In the genomic region with DNA sequence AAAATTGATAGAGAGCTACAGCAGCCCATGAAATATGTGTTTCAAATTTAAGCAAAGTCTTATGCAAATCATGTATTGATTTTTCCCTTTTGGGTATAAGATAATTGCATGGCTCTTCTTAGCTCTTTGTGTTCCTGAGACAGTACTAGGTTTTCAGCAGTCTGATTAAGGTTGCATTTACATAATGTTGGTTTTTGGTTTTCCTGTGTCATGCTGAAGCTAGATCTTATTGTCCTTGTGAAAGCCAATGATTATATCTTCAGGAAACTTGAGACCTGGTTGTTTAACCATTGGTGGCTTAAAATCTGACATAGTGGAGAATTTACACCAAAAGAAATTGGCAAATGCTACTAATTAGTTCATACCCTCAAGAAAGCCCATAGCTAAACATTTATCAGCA, we compare ENCODE assay signal across 21 cellular contexts.
DNase-seq lines count a peak whose midpoint lies in the region; ATAC-seq and TF ChIP-seq lines count a peak whose summit lies in the region.
"Had no signal": no experiment of that assay in that cellular context is flagged by ENCODE, and none has a peak within 500 bp of the region (broad histone marks: within the 10 kb centered on the region; RNA-seq: fewer than 3 reads in every experiment).

No MANE protein-coding gene starts in this region.

- H3K36me3 ChIP-seq in esophagus squamous epithelium (no peaks in the 10 kb centered on the region), left ventricle myocardium inferior (no peaks in the 10 kb centered on the region)
- H3K36me3 ChIP-seq: MG63 had no signal

- no peak overlapping the region for H3K27ac ChIP-seq in esophagus squamous epithelium
- no peak overlapping the region for H3K27ac ChIP-seq in left ventricle myocardium inferior (replicated peaks)
- H3K27ac ChIP-seq: GM23248 had no signal

- peaks cover 0 to 7% of the 10 kb centered on the region in 2 donors for H3K9me3 Mint-ChIP-seq in natural killer cell
- no peaks in the 10 kb centered on the region for H3K9me3 Mint-ChIP-seq in natural killer cell treated with Interleukin-12 subunit alpha and Interleukin-12 subunit beta and Interleukin-15 and Interleukin-18, amount 100 ng/mL, for 72 hours
- peaks cover 0 to 13% (median 5%) of the 10 kb centered on the region in 6 donors for H3K9me3 Mint-ChIP-seq in immature natural killer cell

- H3K4me3 Mint-ChIP-seq in natural killer cell, result peak overlapping the region; percentile 47
- no peak overlapping the region for H3K4me3 Mint-ChIP-seq in natural killer cell treated with Interleukin-12 subunit alpha and Interleukin-12 subunit beta and Interleukin-15 and Interleukin-18, amount 100 ng/mL, for 72 hours
- peak overlapping the region; percentile 46 to 75 (median 63) for H3K4me3 Mint-ChIP-seq in immature natural killer cell
- H3K4me3 Mint-ChIP-seq: CD4-positive, CD25-positive, alpha-beta regulatory T cell; H9 had no signal

- H3K27ac Mint-ChIP-seq in natural killer cell, result no peak overlapping the region
- no peak overlapping the region for H3K27ac Mint-ChIP-seq in natural killer cell treated with Interleukin-12 subunit alpha and Interleukin-12 subunit beta and Interleukin-15 and Interleukin-18, amount 100 ng/mL, for 72 hours
- no peak overlapping the region for H3K27ac Mint-ChIP-seq in immature natural killer cell
- H3K27ac Mint-ChIP-seq: CD4-positive, CD25-positive, alpha-beta regulatory T cell; H9 had no signal

- H3K4me1 Mint-ChIP-seq in natural killer cell (peaks cover 21 to 33% of the 10 kb centered on the region in 2 donors), immature natural killer cell (peaks cover 18 to 22% of the 10 kb centered on the region in 2 donors)
- peaks cover 0 to 5% of the 10 kb centered on the region in 2 donors for H3K4me1 Mint-ChIP-seq in natural killer cell treated with Interleukin-12 subunit alpha and Interleukin-12 subunit beta and Interleukin-15 and Interleukin-18, amount 100 ng/mL, for 72 hours (ENCODE audit: low read depth in 2 of 2)
- H3K4me1 Mint-ChIP-seq: CD4-positive, CD25-positive, alpha-beta regulatory T cell had no signal

- no peak for DNase-seq in natural killer cell
- DNase-seq in natural killer cell treated with Interleukin-12 subunit alpha and Interleukin-12 subunit beta and Interleukin-15 and Interleukin-18, amount 100 ng/mL, for 72 hours (ENCODE audit: low spot score), result no peak
- peak; percentile 70 for DNase-seq in NCI-H1436 (lab: John Stamatoyannopoulos, UW)
- DNase-seq in NCI-H748 treated with DMSO at 0.1 percent for 48 hours (lab: John Stamatoyannopoulos, UW), result peak; percentile 1
- peak; percentile 12 to 53 (median 19) for DNase-seq in immature natural killer cell
- no peak for DNase-seq in esophagus squamous epithelium (lab: John Stamatoyannopoulos, UW)
- DNase-seq in left ventricle myocardium inferior, result no peak
- DNase-seq: 8988T; CD4-positive, CD25-positive, alpha-beta regulatory T cell; DMS53; GM23248; H9; KBM-7; MG63; NCI-H1417 treated with DMSO at 0.1 percent for 48 hours; NCI-H187 treated with DMSO at 0.1 percent for 48 hours; NCI-H446; NCI-H524 treated with DMSO at 0.1 percent for 48 hours; PC-3 had no signal

- intact Hi-C loops in natural killer cell (cut with micrococcal nuclease) (no loop called here), esophagus squamous epithelium (cut with DNase I) (no loop called here), left ventricle myocardium inferior (cut with micrococcal nuclease) (no loop called here)

- no peaks in the 10 kb centered on the region for H3K4me1 ChIP-seq in esophagus squamous epithelium
- no peaks in the 10 kb centered on the region for H3K4me1 ChIP-seq in left ventricle myocardium inferior

- no peak for TF ChIP-seq CTCF in natural killer cell (IDR thresholded peaks at IDR 0.05)
- no peak for TF ChIP-seq CTCF in esophagus squamous epithelium (IDR thresholded peaks at IDR 0.05)
- TF ChIP-seq CTCF in left ventricle myocardium inferior (IDR thresholded peaks at IDR 0.05; ENCODE audit: borderline replicate concordance), result no peak

- no peak for TF ChIP-seq POLR2A in esophagus squamous epithelium (IDR thresholded peaks at IDR 0.05)

- no peak overlapping the region for H3K4me3 ChIP-seq in esophagus squamous epithelium
- no peak overlapping the region for H3K4me3 ChIP-seq in left ventricle myocardium inferior
- H3K4me3 ChIP-seq: GM23248, MG63 had no signal

- no peaks in the 10 kb centered on the region for H3K27me3 ChIP-seq in esophagus squamous epithelium
- no peaks in the 10 kb centered on the region for H3K27me3 ChIP-seq in left ventricle myocardium inferior (ENCODE audit: low read depth)
- H3K27me3 ChIP-seq: MG63 had no signal

- ATAC-seq in natural killer cell, result peak; percentile 37 to 78 (median 62)
- no peak for ATAC-seq in natural killer cell treated with Interleukin-12 subunit alpha and Interleukin-12 subunit beta and Interleukin-15 and Interleukin-18, amount 100 ng/mL, for 72 hours
- no peak for ATAC-seq in GM18873 (IDR thresholded peaks at IDR 0.05; ENCODE audit: low FRiP score, unreplicated experiment)
- ATAC-seq: PC-3, SK-N-SH treated with all-trans-retinoic acid at 6 μM for 48 hours had no signal

- H3K27me3 Mint-ChIP-seq in natural killer cell (ENCODE audit: low read depth in 2 of 2) (no peaks in the 10 kb centered on the region), immature natural killer cell (ENCODE audit: low read depth in 3 of 3) (peaks cover 0 to 4% (median 0%) of the 10 kb centered on the region in 3 donors)
- no peaks in the 10 kb centered on the region for H3K27me3 Mint-ChIP-seq in natural killer cell treated with Interleukin-12 subunit alpha and Interleukin-12 subunit beta and Interleukin-15 and Interleukin-18, amount 100 ng/mL, for 72 hours
- H3K27me3 Mint-ChIP-seq: CD4-positive, CD25-positive, alpha-beta regulatory T cell had no signal

- no peaks in the 10 kb centered on the region for H3K9me3 ChIP-seq in esophagus squamous epithelium
- peaks cover 10% of the 10 kb centered on the region for H3K9me3 ChIP-seq in left ventricle myocardium inferior (replicated peaks)
- H3K9me3 ChIP-seq: MG63 had no signal

- H3K36me3 Mint-ChIP-seq in natural killer cell (no peaks in the 10 kb centered on the region), immature natural killer cell (peaks cover 0 to 6% (median 0%) of the 10 kb centered on the region in 3 donors)
- no peaks in the 10 kb centered on the region for H3K36me3 Mint-ChIP-seq in natural killer cell treated with Interleukin-12 subunit alpha and Interleukin-12 subunit beta and Interleukin-15 and Interleukin-18, amount 100 ng/mL, for 72 hours
- H3K36me3 Mint-ChIP-seq: CD4-positive, CD25-positive, alpha-beta regulatory T cell had no signal

Comparison
In these comparisons a context has a peak if more than half of its experiments do, and no peak if none do; other contexts are left out.
1. ATAC-seq: peak in natural killer cell (3 of 3); none in natural killer cell treated with Interleukin-12 subunit alpha and Interleukin-12 subunit beta and Interleukin-15 and Interleukin-18, amount 100 ng/mL, for 72 hours (0 of 2) and GM18873 (single experiment).
2. DNase-seq: peak in NCI-H1436 (single experiment), NCI-H748 treated with DMSO at 0.1 percent for 48 hours (single experiment) and immature natural killer cell (3 of 3); none in natural killer cell (single experiment), natural killer cell treated with Interleukin-12 subunit alpha and Interleukin-12 subunit beta and Interleukin-15 and Interleukin-18, amount 100 ng/mL, for 72 hours (single experiment), esophagus squamous epithelium (single experiment) and left ventricle myocardium inferior (single experiment).